ENCODE assay signal across 1 cellular context in the genomic region with DNA sequence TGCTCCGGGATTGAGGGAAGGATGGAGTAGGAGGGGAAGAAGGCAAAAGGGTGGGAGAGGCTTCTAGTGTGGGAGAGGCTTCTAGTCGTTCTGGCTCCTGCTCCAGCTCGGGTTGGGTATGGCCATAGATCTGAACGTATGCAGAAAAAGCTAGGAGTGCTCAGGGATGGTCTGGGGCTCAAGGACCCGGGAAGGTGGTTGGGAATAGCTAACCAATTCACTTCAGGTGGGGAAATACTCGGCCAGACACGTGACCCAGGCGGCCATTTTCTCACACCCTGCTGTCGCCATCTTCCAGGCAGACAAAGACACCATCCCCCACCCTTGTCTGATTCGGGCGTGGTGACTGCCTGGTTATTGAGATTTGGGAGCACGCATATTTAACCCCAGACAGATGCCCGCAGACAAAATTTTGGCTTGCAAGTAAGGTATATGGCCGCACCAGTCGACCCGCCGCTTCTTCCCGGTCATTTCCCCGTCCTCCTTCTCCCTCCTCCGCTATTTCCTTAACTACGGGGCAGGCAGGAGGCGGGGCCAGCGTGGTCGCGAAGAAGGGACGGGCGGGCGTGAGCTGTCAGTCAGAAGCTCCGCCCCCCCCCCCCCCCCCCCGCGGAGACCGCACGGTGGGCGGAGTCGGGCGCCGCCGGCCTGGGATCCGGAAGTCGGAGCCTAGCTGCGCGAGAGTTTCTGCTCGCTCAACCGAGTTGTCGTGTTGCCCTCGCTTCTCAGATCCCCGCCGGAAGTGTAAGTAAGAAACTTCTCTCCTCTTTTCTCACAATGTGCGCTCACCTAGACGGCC.
TF ChIP-seq lines count a peak whose summit lies in the region.

A gene with protein sequence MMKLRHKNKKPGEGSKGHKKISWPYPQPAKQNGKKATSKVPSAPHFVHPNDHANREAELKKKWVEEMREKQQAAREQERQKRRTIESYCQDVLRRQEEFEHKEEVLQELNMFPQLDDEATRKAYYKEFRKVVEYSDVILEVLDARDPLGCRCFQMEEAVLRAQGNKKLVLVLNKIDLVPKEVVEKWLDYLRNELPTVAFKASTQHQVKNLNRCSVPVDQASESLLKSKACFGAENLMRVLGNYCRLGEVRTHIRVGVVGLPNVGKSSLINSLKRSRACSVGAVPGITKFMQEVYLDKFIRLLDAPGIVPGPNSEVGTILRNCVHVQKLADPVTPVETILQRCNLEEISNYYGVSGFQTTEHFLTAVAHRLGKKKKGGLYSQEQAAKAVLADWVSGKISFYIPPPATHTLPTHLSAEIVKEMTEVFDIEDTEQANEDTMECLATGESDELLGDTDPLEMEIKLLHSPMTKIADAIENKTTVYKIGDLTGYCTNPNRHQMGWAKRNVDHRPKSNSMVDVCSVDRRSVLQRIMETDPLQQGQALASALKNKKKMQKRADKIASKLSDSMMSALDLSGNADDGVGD (plus strand): TSS at position 661 of the 799 bp plus-strand sequence. CDS start 2,348 bp downstream, outside the sequence.

TF ChIP-seq in HepG2, 621 proteins besides CTCF, POLR2A, EP300 and RAD21 (continued from another document and continues in another):
- TF ChIP-seq REPIN1 (CRISPR knock-in tag; IDR thresholded peaks at IDR 0.05; ENCODE audit: borderline replicate concordance, low read depth): no peak
- TF ChIP-seq, protein P1, sequence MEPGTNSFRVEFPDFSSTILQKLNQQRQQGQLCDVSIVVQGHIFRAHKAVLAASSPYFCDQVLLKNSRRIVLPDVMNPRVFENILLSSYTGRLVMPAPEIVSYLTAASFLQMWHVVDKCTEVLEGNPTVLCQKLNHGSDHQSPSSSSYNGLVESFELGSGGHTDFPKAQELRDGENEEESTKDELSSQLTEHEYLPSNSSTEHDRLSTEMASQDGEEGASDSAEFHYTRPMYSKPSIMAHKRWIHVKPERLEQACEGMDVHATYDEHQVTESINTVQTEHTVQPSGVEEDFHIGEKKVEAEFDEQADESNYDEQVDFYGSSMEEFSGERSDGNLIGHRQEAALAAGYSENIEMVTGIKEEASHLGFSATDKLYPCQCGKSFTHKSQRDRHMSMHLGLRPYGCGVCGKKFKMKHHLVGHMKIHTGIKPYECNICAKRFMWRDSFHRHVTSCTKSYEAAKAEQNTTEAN (CRISPR knock-in tag; conservative IDR thresholded peaks at IDR 0.05): no peak
- TF ChIP-seq, protein P2, sequence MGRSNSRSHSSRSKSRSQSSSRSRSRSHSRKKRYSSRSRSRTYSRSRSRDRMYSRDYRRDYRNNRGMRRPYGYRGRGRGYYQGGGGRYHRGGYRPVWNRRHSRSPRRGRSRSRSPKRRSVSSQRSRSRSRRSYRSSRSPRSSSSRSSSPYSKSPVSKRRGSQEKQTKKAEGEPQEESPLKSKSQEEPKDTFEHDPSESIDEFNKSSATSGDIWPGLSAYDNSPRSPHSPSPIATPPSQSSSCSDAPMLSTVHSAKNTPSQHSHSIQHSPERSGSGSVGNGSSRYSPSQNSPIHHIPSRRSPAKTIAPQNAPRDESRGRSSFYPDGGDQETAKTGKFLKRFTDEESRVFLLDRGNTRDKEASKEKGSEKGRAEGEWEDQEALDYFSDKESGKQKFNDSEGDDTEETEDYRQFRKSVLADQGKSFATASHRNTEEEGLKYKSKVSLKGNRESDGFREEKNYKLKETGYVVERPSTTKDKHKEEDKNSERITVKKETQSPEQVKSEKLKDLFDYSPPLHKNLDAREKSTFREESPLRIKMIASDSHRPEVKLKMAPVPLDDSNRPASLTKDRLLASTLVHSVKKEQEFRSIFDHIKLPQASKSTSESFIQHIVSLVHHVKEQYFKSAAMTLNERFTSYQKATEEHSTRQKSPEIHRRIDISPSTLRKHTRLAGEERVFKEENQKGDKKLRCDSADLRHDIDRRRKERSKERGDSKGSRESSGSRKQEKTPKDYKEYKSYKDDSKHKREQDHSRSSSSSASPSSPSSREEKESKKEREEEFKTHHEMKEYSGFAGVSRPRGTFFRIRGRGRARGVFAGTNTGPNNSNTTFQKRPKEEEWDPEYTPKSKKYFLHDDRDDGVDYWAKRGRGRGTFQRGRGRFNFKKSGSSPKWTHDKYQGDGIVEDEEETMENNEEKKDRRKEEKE (IDR thresholded peaks at IDR 0.05): no peak
- peak; percentile 75 for TF ChIP-seq SAP130 (CRISPR knock-in tag; IDR thresholded peaks at IDR 0.05; ENCODE audit: low read depth)
- peak; percentile 88; the same call in 1 of the 2 replicates for TF ChIP-seq PCBP1 (IDR thresholded peaks at IDR 0.05; ENCODE audit: borderline replicate concordance, low read depth, low read length)
- TF ChIP-seq ADNP (CRISPR knock-in tag; IDR thresholded peaks at IDR 0.05): no peak
- no peak for TF ChIP-seq SMC3 (IDR thresholded peaks at IDR 0.05; ENCODE audit: low read length)
- TF ChIP-seq ELF4 (CRISPR knock-in tag; IDR thresholded peaks at IDR 0.05; ENCODE audit: borderline replicate concordance): peak; percentile 63; the same call in 1 of the 2 replicates
- TF ChIP-seq, protein P3, sequence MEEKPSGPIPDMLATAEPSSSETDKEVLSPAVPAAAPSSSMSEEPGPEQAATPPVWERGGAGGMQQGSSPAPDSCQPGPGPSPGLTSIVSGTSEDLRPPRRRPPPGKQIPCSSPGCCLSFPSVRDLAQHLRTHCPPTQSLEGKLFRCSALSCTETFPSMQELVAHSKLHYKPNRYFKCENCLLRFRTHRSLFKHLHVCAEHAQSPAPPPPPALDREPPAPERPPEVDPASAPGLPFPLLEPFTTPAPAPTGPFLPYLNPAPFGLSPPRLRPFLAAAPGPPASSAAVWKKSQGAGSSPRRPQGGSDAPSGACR (CRISPR knock-in tag; IDR thresholded peaks at IDR 0.05): no peak
- no peak for TF ChIP-seq ZNF383 (CRISPR knock-in tag; IDR thresholded peaks at IDR 0.05; ENCODE audit: borderline replicate concordance)
- TF ChIP-seq, protein P4, sequence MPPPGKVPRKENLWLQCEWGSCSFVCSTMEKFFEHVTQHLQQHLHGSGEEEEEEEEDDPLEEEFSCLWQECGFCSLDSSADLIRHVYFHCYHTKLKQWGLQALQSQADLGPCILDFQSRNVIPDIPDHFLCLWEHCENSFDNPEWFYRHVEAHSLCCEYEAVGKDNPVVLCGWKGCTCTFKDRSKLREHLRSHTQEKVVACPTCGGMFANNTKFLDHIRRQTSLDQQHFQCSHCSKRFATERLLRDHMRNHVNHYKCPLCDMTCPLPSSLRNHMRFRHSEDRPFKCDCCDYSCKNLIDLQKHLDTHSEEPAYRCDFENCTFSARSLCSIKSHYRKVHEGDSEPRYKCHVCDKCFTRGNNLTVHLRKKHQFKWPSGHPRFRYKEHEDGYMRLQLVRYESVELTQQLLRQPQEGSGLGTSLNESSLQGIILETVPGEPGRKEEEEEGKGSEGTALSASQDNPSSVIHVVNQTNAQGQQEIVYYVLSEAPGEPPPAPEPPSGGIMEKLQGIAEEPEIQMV (CRISPR knock-in tag; IDR thresholded peaks at IDR 0.05; ENCODE audit: low read depth): no peak
- peak; percentile 33; the same call in 1 of the 2 replicates for TF ChIP-seq EHMT2 (IDR thresholded peaks at IDR 0.05; ENCODE audit: borderline replicate concordance, low read depth, low read length)
- TF ChIP-seq, protein P5, sequence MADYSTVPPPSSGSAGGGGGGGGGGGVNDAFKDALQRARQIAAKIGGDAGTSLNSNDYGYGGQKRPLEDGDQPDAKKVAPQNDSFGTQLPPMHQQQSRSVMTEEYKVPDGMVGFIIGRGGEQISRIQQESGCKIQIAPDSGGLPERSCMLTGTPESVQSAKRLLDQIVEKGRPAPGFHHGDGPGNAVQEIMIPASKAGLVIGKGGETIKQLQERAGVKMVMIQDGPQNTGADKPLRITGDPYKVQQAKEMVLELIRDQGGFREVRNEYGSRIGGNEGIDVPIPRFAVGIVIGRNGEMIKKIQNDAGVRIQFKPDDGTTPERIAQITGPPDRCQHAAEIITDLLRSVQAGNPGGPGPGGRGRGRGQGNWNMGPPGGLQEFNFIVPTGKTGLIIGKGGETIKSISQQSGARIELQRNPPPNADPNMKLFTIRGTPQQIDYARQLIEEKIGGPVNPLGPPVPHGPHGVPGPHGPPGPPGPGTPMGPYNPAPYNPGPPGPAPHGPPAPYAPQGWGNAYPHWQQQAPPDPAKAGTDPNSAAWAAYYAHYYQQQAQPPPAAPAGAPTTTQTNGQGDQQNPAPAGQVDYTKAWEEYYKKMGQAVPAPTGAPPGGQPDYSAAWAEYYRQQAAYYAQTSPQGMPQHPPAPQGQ (CRISPR knock-in tag; IDR thresholded peaks at IDR 0.05; ENCODE audit: borderline replicate concordance): no peak
- TF ChIP-seq, protein P6, sequence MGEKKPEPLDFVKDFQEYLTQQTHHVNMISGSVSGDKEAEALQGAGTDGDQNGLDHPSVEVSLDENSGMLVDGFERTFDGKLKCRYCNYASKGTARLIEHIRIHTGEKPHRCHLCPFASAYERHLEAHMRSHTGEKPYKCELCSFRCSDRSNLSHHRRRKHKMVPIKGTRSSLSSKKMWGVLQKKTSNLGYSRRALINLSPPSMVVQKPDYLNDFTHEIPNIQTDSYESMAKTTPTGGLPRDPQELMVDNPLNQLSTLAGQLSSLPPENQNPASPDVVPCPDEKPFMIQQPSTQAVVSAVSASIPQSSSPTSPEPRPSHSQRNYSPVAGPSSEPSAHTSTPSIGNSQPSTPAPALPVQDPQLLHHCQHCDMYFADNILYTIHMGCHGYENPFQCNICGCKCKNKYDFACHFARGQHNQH (CRISPR knock-in tag; IDR thresholded peaks at IDR 0.05): 0 out of 2 replicates have a peak, but pooled peaks have one; percentile 29
- TF ChIP-seq PHF21A (CRISPR knock-in tag; IDR thresholded peaks at IDR 0.05): no peak
- TF ChIP-seq ZNF430 (CRISPR knock-in tag; IDR thresholded peaks at IDR 0.05): no peak
- TF ChIP-seq, protein P7, sequence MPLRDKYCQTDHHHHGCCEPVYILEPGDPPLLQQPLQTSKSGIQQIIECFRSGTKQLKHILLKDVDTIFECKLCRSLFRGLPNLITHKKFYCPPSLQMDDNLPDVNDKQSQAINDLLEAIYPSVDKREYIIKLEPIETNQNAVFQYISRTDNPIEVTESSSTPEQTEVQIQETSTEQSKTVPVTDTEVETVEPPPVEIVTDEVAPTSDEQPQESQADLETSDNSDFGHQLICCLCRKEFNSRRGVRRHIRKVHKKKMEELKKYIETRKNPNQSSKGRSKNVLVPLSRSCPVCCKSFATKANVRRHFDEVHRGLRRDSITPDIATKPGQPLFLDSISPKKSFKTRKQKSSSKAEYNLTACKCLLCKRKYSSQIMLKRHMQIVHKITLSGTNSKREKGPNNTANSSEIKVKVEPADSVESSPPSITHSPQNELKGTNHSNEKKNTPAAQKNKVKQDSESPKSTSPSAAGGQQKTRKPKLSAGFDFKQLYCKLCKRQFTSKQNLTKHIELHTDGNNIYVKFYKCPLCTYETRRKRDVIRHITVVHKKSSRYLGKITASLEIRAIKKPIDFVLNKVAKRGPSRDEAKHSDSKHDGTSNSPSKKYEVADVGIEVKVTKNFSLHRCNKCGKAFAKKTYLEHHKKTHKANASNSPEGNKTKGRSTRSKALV (CRISPR knock-in tag; IDR thresholded peaks at IDR 0.05): no peak
- TF ChIP-seq, protein P8, sequence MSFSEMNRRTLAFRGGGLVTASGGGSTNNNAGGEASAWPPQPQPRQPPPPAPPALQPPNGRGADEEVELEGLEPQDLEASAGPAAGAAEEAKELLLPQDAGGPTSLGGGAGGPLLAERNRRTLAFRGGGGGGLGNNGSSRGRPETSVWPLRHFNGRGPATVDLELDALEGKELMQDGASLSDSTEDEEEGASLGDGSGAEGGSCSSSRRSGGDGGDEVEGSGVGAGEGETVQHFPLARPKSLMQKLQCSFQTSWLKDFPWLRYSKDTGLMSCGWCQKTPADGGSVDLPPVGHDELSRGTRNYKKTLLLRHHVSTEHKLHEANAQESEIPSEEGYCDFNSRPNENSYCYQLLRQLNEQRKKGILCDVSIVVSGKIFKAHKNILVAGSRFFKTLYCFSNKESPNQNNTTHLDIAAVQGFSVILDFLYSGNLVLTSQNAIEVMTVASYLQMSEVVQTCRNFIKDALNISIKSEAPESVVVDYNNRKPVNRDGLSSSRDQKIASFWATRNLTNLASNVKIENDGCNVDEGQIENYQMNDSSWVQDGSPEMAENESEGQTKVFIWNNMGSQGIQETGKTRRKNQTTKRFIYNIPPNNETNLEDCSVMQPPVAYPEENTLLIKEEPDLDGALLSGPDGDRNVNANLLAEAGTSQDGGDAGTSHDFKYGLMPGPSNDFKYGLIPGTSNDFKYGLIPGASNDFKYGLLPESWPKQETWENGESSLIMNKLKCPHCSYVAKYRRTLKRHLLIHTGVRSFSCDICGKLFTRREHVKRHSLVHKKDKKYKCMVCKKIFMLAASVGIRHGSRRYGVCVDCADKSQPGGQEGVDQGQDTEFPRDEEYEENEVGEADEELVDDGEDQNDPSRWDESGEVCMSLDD (CRISPR knock-in tag; IDR thresholded peaks at IDR 0.05; ENCODE audit: borderline replicate concordance): no peak
- TF ChIP-seq, protein P9, sequence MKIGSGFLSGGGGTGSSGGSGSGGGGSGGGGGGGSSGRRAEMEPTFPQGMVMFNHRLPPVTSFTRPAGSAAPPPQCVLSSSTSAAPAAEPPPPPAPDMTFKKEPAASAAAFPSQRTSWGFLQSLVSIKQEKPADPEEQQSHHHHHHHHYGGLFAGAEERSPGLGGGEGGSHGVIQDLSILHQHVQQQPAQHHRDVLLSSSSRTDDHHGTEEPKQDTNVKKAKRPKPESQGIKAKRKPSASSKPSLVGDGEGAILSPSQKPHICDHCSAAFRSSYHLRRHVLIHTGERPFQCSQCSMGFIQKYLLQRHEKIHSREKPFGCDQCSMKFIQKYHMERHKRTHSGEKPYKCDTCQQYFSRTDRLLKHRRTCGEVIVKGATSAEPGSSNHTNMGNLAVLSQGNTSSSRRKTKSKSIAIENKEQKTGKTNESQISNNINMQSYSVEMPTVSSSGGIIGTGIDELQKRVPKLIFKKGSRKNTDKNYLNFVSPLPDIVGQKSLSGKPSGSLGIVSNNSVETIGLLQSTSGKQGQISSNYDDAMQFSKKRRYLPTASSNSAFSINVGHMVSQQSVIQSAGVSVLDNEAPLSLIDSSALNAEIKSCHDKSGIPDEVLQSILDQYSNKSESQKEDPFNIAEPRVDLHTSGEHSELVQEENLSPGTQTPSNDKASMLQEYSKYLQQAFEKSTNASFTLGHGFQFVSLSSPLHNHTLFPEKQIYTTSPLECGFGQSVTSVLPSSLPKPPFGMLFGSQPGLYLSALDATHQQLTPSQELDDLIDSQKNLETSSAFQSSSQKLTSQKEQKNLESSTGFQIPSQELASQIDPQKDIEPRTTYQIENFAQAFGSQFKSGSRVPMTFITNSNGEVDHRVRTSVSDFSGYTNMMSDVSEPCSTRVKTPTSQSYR (CRISPR knock-in tag; IDR thresholded peaks at IDR 0.05; ENCODE audit: borderline replicate concordance): peak; percentile 88
- TF ChIP-seq, protein P10, sequence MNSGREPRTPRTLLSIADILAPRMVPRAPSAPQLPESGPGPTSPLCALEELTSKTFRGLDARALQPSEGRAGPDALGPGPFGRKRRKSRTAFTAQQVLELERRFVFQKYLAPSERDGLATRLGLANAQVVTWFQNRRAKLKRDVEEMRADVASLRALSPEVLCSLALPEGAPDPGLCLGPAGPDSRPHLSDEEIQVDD (CRISPR knock-in tag; IDR thresholded peaks at IDR 0.05; ENCODE audit: borderline replicate concordance): no peak
- no peak for TF ChIP-seq TEAD2 (CRISPR knock-in tag; IDR thresholded peaks at IDR 0.05)
- TF ChIP-seq, protein P11, sequence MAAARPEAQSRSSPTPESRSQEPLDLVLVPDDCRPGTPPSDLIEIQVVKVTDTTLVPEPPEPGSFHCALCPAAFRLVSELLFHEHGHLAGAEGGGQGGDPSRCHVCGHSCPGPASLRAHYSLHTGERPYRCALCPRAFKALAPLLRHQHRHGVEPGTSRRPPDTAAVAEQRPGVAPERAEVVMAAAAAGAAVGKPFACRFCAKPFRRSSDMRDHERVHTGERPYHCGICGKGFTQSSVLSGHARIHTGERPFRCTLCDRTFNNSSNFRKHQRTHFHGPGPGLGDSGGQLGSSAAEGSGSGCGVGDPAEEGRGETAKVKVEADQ (CRISPR knock-in tag; IDR thresholded peaks at IDR 0.05; ENCODE audit: borderline replicate concordance): no peak
- TF ChIP-seq ZNF343 (CRISPR knock-in tag; IDR thresholded peaks at IDR 0.05): no peak
- TF ChIP-seq HOXA9 (CRISPR knock-in tag; IDR thresholded peaks at IDR 0.05; ENCODE audit: borderline replicate concordance): no peak
- TF ChIP-seq SP2 (CRISPR knock-in tag; IDR thresholded peaks at IDR 0.05): peak; percentile 51; the same call in 1 of the 2 replicates
- no peak for TF ChIP-seq SP1 (IDR thresholded peaks at IDR 0.05)
- no peak for TF ChIP-seq SP1 (CRISPR knock-in tag; IDR thresholded peaks at IDR 0.05)
- no peak for TF ChIP-seq ZNF432 (CRISPR knock-in tag; IDR thresholded peaks at IDR 0.05; ENCODE audit: borderline replicate concordance)
